Comparison of ENCODE assay signal across 8 cellular contexts in the genomic region with DNA sequence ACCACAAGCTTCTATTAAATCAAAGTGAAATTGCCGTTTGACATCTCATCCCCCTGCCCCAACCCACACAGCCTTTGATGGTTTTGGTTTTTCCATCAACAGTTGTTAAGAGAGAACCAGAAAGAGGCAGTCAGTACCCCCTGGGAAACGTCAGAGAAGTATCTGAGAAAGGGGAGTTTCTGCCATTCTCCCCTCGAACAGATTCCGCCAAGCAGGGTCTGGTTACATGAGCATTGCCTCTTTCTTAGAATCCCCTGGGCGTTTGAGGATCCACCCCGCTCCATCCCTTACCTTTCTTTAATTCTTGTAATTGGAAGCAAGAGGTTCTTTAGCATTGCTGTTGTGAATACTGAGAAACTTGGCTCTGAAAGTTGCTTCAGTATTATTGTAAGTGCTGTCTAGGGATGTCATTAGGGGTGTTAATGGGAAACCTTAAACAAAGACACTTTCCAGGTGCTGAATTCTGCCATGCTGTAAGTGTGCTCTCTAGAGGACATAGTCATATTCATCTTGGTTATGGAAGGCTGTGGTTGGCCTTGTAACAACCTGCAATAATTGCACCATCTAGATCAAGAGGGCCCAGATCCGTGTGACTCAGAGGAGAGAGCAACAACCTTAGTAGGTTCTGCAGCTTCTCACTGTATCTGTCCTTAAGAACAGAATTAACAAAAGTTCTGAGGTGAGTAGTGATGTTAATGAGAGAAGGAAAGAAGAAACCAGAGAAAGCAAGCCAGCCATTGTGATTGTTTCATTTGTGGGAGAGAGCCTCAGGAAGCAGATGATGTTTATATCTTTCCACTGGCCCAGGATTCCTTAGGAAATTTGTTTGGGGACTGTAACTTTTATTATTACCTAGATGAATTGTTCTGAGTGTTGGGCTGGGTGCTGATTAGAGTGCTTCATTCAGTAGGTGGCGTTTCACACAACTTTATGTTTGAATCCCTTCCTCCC. TPM values are rescaled to one million over a fixed set of nuclear protein-coding genes. Genes with fewer than 3 reads are reported as not detected.
DNase-seq lines count a peak whose midpoint lies in the region; ATAC-seq and TF ChIP-seq lines count a peak whose summit lies in the region.

No MANE protein-coding gene starts in this region.

- DNase-seq in effector memory CD4-positive, alpha-beta T cell: peak in 1 of 3 donors; percentile 3
- DNase-seq in renal cortical epithelial cell (ENCODE audit: low read depth) (peak; percentile 88), KG1 (lab: John Stamatoyannopoulos, UW) (no peak)

- H3F3A ChIP-seq in SU-DHL-6 (ENCODE audit: insufficient read depth): 0 out of 2 replicates have a peak, but pooled peaks cover 6% of the 10 kb centered on the region

- H3K4me1 ChIP-seq in BLaER1 treated with 17β-estradiol and CSF1 and Interleukin-3, amounts not matched to agents 10 nM and 100 nM: peaks cover 36 to 98% (median 61%) of the 10 kb centered on the region in 10 experiments
- peaks cover 45% of the 10 kb centered on the region for H3K4me1 ChIP-seq in effector memory CD4-positive, alpha-beta T cell (ENCODE audit: control insufficient read depth, insufficient read depth, low read length, poor library complexity, severe bottlenecking)

- H3K4me2 ChIP-seq in BLaER1 treated with 17β-estradiol and CSF1 and Interleukin-3, amounts not matched to agents 10 nM and 100 nM: peak overlapping the region; percentile 53 to 87 (median 72)
- H3K4me2 ChIP-seq in SU-DHL-6 (ENCODE audit: low read depth, low read length, poor library complexity, severe bottlenecking): peak overlapping the region; percentile 6

- H3K36me3 ChIP-seq in BLaER1 treated with 17β-estradiol and CSF1 and Interleukin-3, amounts not matched to agents 10 nM and 100 nM: peaks cover 43 to 82% (median 68%) of the 10 kb centered on the region in 11 experiments
- peaks cover 26% of the 10 kb centered on the region for H3K36me3 ChIP-seq in SU-DHL-6 (ENCODE audit: low read length)
- H3K36me3 ChIP-seq in effector memory CD4-positive, alpha-beta T cell (ENCODE audit: control insufficient read depth, insufficient read depth, low read length): peaks cover 31% of the 10 kb centered on the region

- H3K79me2 ChIP-seq in SU-DHL-6 (ENCODE audit: insufficient read depth, low read length): peaks cover 92% of the 10 kb centered on the region

- H2AFZ ChIP-seq in SU-DHL-6 (ENCODE audit: low read depth, low read length, severe bottlenecking): no peak overlapping the region

- peaks cover 87 to 100% (median 100%) of the 10 kb centered on the region in 11 experiments for H4K20me1 ChIP-seq in BLaER1 treated with 17β-estradiol and CSF1 and Interleukin-3, amounts not matched to agents 10 nM and 100 nM
- peaks cover 26% of the 10 kb centered on the region for H4K20me1 ChIP-seq in SU-DHL-6 (ENCODE audit: low read depth, low read length)

- peak overlapping the region in 9 of 11 experiments; percentile 2 to 60 (median 53); a peak in 12 of 22 replicates for H3K9ac ChIP-seq in BLaER1 treated with 17β-estradiol and CSF1 and Interleukin-3, amounts not matched to agents 10 nM and 100 nM
- no peak overlapping the region for H3K9ac ChIP-seq in SU-DHL-6 (ENCODE audit: low read length)

- no peak overlapping the region for H3K4me3 ChIP-seq in BLaER1 treated with 17β-estradiol and CSF1 and Interleukin-3, amounts not matched to agents 10 nM and 100 nM
- no peak overlapping the region for H3K4me3 ChIP-seq in SU-DHL-6 (ENCODE audit: insufficient read depth, low read length, poor library complexity, severe bottlenecking)
- H3K4me3 ChIP-seq in effector memory CD4-positive, alpha-beta T cell (ENCODE audit: insufficient read depth, low read depth, low read length, poor library complexity, severe bottlenecking): peak overlapping the region; percentile 5

- H3K27me3 ChIP-seq in BLaER1 treated with 17β-estradiol and CSF1 and Interleukin-3, amounts not matched to agents 10 nM and 100 nM: no peaks in the 10 kb centered on the region
- no peaks in the 10 kb centered on the region for H3K27me3 ChIP-seq in SU-DHL-6 (ENCODE audit: low read length)
- H3K27me3 ChIP-seq in effector memory CD4-positive, alpha-beta T cell (replicated peaks; ENCODE audit: control insufficient read depth, insufficient read depth, low read length, poor library complexity, severe bottlenecking): no peaks in the 10 kb centered on the region

- no peaks in the 10 kb centered on the region for H3K9me3 ChIP-seq in BLaER1 treated with 17β-estradiol and CSF1 and Interleukin-3, amounts not matched to agents 10 nM and 100 nM (replicated peaks in 1 of 11)
- no peaks in the 10 kb centered on the region for H3K9me3 ChIP-seq in SU-DHL-6 (ENCODE audit: insufficient read depth, low read length)
- no peaks in the 10 kb centered on the region for H3K9me3 ChIP-seq in effector memory CD4-positive, alpha-beta T cell (ENCODE audit: control insufficient read depth, low read length)

- ATAC-seq in HG02759 (IDR thresholded peaks at IDR 0.05; ENCODE audit: unreplicated experiment) (peak; percentile 56), GM19467 (IDR thresholded peaks at IDR 0.05; ENCODE audit: unreplicated experiment) (no peak), HG03342 (IDR thresholded peaks at IDR 0.05; ENCODE audit: unreplicated experiment) (no peak)

- no peaks in the 10 kb centered on the region for H3K9me2 ChIP-seq in SU-DHL-6 (replicated peaks; ENCODE audit: insufficient read depth, low read length)

- peak overlapping the region; percentile 3 to 73 (median 50); a peak in 19 of 22 replicates for H3K27ac ChIP-seq in BLaER1 treated with 17β-estradiol and CSF1 and Interleukin-3, amounts not matched to agents 10 nM and 100 nM
- H3K27ac ChIP-seq in SU-DHL-6 (ENCODE audit: low read depth, low read length): peak overlapping the region; percentile 9; the same call in 1 of the 2 replicates
- peak overlapping the region; percentile 42 for H3K27ac ChIP-seq in effector memory CD4-positive, alpha-beta T cell (ENCODE audit: insufficient read depth, low read length, poor library complexity, severe bottlenecking)

- TF ChIP-seq CTCF in SU-DHL-6 (IDR thresholded peaks at IDR 0.05; ENCODE audit: insufficient read depth, low read length, poor library complexity, severe bottlenecking): no peak

RNA-seq across cellular contexts. Expression of gene TMBIM6, which starts 8.9 kb away (rescaled TPM):
- 496 and 679 TPM in 2 replicates for total RNA-seq in renal cortical epithelial cell

RNA-seq across cellular contexts. Expression of gene FMNL3, which starts 43.1 kb away (rescaled TPM):
- total RNA-seq in renal cortical epithelial cell: 25.7 and 34.2 TPM in 2 replicates
